In genomic region chr1:160767417-160768294, GRCh38 we compare ENCODE assay signal across 8 cellular contexts. TPM values are rescaled to one million over a fixed set of nuclear protein-coding genes. Genes with fewer than 3 reads are reported as not detected.
DNase-seq lines count a peak whose midpoint lies in the region; ATAC-seq and TF ChIP-seq lines count a peak whose summit lies in the region.

No MANE protein-coding gene starts in this region.

- in situ Hi-C loops in GM13976 (cut with MboI; ENCODE audit: low sequenced_read_pairs, unreplicated experiment) = no loop called here

- H3K9me3 ChIP-seq in mononuclear cell (ENCODE audit: low read depth, low read length) = no peaks in the 10 kb centered on the region

- ATAC-seq in GM19035 (IDR thresholded peaks at IDR 0.05; ENCODE audit: unreplicated experiment) = peak; percentile 50
- peak; percentile 71 for ATAC-seq in HG03025 (IDR thresholded peaks at IDR 0.05; ENCODE audit: low FRiP score, unreplicated experiment)
- ATAC-seq in activated B cell treated with CpG ODN at 0.5 μM for 24 hours (ENCODE audit: low read depth) = peak; percentile 37

- H3K4me3 ChIP-seq in mononuclear cell (ENCODE audit: low read length) = peak overlapping the region; percentile 3

- H3K27me3 Mint-ChIP-seq in activated B cell treated with CpG ODN at 0.5 μM for 24 hours (no peaks in the 10 kb centered on the region), endothelial cell (ENCODE audit: unreplicated experiment) (no peaks in the 10 kb centered on the region)

- DNase-seq in activated B cell treated with CpG ODN at 0.5 μM for 24 hours (no peak), endothelial cell (ENCODE audit: low spot score) (no peak), GM13976 (ENCODE audit: low spot score) (no peak), NCI-H187 treated with DMSO at 0.1 percent for 48 hours (lab: John Stamatoyannopoulos, UW) (no peak), NCI-H2227 (lab: John Stamatoyannopoulos, UW; ENCODE audit: unreplicated experiment) (no peak)

- peaks cover 36% of the 10 kb centered on the region for H3K4me1 Mint-ChIP-seq in activated B cell treated with CpG ODN at 0.5 μM for 24 hours
- H3K4me1 Mint-ChIP-seq in endothelial cell (ENCODE audit: unreplicated experiment) = peaks cover 3% of the 10 kb centered on the region

- intact Hi-C loops in activated B cell treated with CpG ODN at 0.5 μM for 24 hours (cut with micrococcal nuclease) = loop anchor here (1.0 to 5.0 kb wide), 8 partner anchors 22 to 187 kb away; partner anchors contain the start of genes ITLN2 and SLAMF7

- CTCF ChIA-PET in activated B cell treated with CpG ODN at 0.5 μM for 24 hours (lab: Charles Lee) = interaction anchor here (0.9 to 6.6 kb wide), 24 partner anchors 9 to 339 kb away, joined by 3 to 89 read pairs (median 6); partner anchors contain the start of genes ITLN2 and SLAMF7

- H3K9me3 Mint-ChIP-seq in activated B cell treated with CpG ODN at 0.5 μM for 24 hours (peaks cover 4% of the 10 kb centered on the region), endothelial cell (ENCODE audit: unreplicated experiment) (no peaks in the 10 kb centered on the region)

- H3K36me3 Mint-ChIP-seq in activated B cell treated with CpG ODN at 0.5 μM for 24 hours (ENCODE audit: low read depth) (no peaks in the 10 kb centered on the region), endothelial cell (ENCODE audit: low read depth, unreplicated experiment) (no peaks in the 10 kb centered on the region)

- H3K27ac Mint-ChIP-seq in activated B cell treated with CpG ODN at 0.5 μM for 24 hours (peak overlapping the region; percentile 87), endothelial cell (ENCODE audit: unreplicated experiment) (no peak overlapping the region)

- POLR2A ChIA-PET in activated B cell treated with CpG ODN at 0.5 μM for 24 hours (lab: Charles Lee) = interaction anchor here (0.6 to 2.3 kb wide), 23 partner anchors 8 to 398 kb away, joined by 3 to 11 read pairs (median 5); partner anchors contain the start of genes CD48, LY9 and SLAMF7

- H3K4me1 ChIP-seq in mononuclear cell (ENCODE audit: insufficient read depth, low read length) = peaks cover 23% of the 10 kb centered on the region

- peak overlapping the region; percentile 78 for H3K4me3 Mint-ChIP-seq in activated B cell treated with CpG ODN at 0.5 μM for 24 hours
- no peak overlapping the region for H3K4me3 Mint-ChIP-seq in endothelial cell (ENCODE audit: unreplicated experiment)

- TF ChIP-seq CTCF in activated B cell treated with CpG ODN at 0.5 μM for 24 hours (IDR thresholded peaks at IDR 0.05) (no peak), endothelial cell (IDR thresholded peaks at IDR 0.05; ENCODE audit: unreplicated experiment) (no peak), GM13976 (IDR thresholded peaks at IDR 0.05; ENCODE audit: borderline replicate concordance, control extremely low read depth, extremely low read depth, insufficient read depth, missing control alignments) (no peak)

- H3K27me3 ChIP-seq in mononuclear cell (ENCODE audit: insufficient read depth, low read length) = no peaks in the 10 kb centered on the region

RNA-seq across cellular contexts. Expression of gene LY9, which starts 28.3 kb away (rescaled TPM):
- total RNA-seq in activated B cell treated with CpG ODN at 0.5 μM for 24 hours = 63.6 and 71.6 TPM in 2 replicates
- total RNA-seq in mononuclear cell = 93.1 TPM
- total RNA-seq in endothelial cell (ENCODE audit: unreplicated experiment) = not detected

RNA-seq across cellular contexts. Expression of gene SLAMF7, which starts 28.6 kb away (rescaled TPM):
- 99.2 and 119 TPM in 2 replicates for total RNA-seq in activated B cell treated with CpG ODN at 0.5 μM for 24 hours
- total RNA-seq in mononuclear cell = 12.9 TPM
- total RNA-seq in endothelial cell (ENCODE audit: unreplicated experiment) = 0.56 TPM

RNA-seq across cellular contexts. Expression of gene CD48, which starts 56.0 kb away (rescaled TPM):
- 200 and 202 TPM in 2 replicates for total RNA-seq in activated B cell treated with CpG ODN at 0.5 μM for 24 hours
- total RNA-seq in mononuclear cell = 996 TPM
- total RNA-seq in endothelial cell (ENCODE audit: unreplicated experiment) = not detected

Comparison
In these comparisons a context has a peak if more than half of its experiments do, and no peak if none do; other contexts are left out.
1. RNA of gene LY9, which starts 28.3 kb away (total RNA-seq): 93.1 TPM in mononuclear cell (single experiment) and 63.6 to 71.6 TPM in activated B cell treated with CpG ODN at 0.5 μM for 24 hours; not detected in endothelial cell (single experiment); every median in the first group is over 10 times any median in the second.
2. RNA of gene CD48, which starts 56.0 kb away (total RNA-seq): 996 TPM in mononuclear cell (single experiment) and 200 to 202 TPM in activated B cell treated with CpG ODN at 0.5 μM for 24 hours; not detected in endothelial cell (single experiment); every median in the first group is over 100 times any median in the second.
3. Peak in every context shown above with its lines, with median percentiles within 50 percentile points of each other: ATAC-seq.